In the genomic region with DNA sequence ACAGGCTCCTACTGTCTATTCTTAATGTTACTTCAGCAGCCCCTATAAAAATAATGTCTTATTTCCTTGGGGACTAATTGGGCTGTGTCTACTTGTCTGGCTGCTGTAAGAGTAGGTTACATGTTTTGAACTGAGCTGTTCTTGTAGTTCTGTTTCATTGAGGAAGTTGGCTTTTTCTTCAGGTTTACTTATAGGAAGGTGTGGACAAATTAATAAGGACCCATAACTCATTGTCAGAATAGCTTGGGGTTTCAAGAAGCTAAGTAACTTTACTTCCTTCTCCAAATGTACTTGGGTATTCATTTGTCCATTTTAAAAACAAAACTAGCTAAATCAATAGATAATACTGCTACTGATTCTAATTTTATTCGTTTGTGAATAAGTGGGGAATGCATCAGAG, we compare ENCODE assay signal across 35 cellular contexts.
DNase-seq lines count a peak whose midpoint lies in the region; ATAC-seq, FAIRE-seq and TF ChIP-seq lines count a peak whose summit lies in the region.
"Had no signal": no experiment of that assay in that cellular context is flagged by ENCODE, and none has a peak within 500 bp of the region (broad histone marks: within the 10 kb centered on the region; RNA-seq: fewer than 3 reads in every experiment).

No MANE protein-coding gene starts in this region.

- WGBS in GM12878 (ENCODE audit: insufficient coverage, insufficient replicate concordance, low lambda C conversion rate, missing lambda C conversion rate): 0% methylated on average over 1 of the region's 1 CpG
- 90% methylated on average over 1 of the region's 1 CpG for WGBS in smooth muscle cell (ENCODE audit: low lambda C conversion rate)
- WGBS in prostate gland: 76% methylated on average over 1 of the region's 1 CpG

- TF ChIP-seq RAD21 in HCT116 (IDR thresholded peaks at IDR 0.05; ENCODE audit: low read depth) (no peak), GM12878 (IDR thresholded peaks at IDR 0.05; ENCODE audit: insufficient read depth, low read depth, low read length) (no peak)

- RAD21 ChIA-PET in HCT116 (lab: Charles Lee; ENCODE audit: low non-redundant PET in 1 of 2, low total read pairs in 2 of 2, uncharacterized antibody in 2 of 2, unreplicated experiment in 2 of 2): no interaction called here
- RAD21 ChIA-PET in GM12878 (lab: Charles Lee; ENCODE audit: unreplicated experiment): interaction anchor here (1.2 kb wide), 2 partner anchors 9 to 42 kb away, joined by 3 to 5 read pairs; no protein-coding TSS in a partner anchor

- SMC1A ChIA-PET in GM12878 (lab: Charles Lee; ENCODE audit: uncharacterized antibody, unreplicated experiment): interaction anchor here (0.9 to 3.0 kb wide), 10 partner anchors 9 to 38 kb away, joined by 3 to 9 read pairs (median 4); no protein-coding TSS in a partner anchor

- H3K9ac ChIP-seq in HCT116 (ENCODE audit: low read length) (no peak overlapping the region), SK-N-MC (ENCODE audit: insufficient read length) (no peak overlapping the region), GM12878 (ENCODE audit: control insufficient read depth, insufficient read depth, low read length) (no peak overlapping the region), smooth muscle cell (ENCODE audit: low read depth) (no peak overlapping the region)
- H3K9ac ChIP-seq: BLaER1; BLaER1 treated with 17β-estradiol and CSF1 and Interleukin-3, amounts not matched to agents 10 nM and 100 nM had no signal

- H3K36me3 Mint-ChIP-seq in CD14-positive monocyte: no peaks in the 10 kb centered on the region
- H3K36me3 Mint-ChIP-seq: CD4-positive, alpha-beta memory T cell; CD4-positive, CD25-positive, alpha-beta regulatory T cell; CD8-positive, alpha-beta memory T cell; CD8-positive, alpha-beta T cell had no signal

- H3K9me2 ChIP-seq in HCT116 (ENCODE audit: insufficient read depth): no peaks in the 10 kb centered on the region

- no peak for TF ChIP-seq CTCF in HCT116 (IDR thresholded peaks at IDR 0.05 in 2 of 3, conservative IDR thresholded peaks at IDR 0.05 in 1 of 3; ENCODE audit: borderline replicate concordance in 1 of 3, insufficient read depth in 1 of 3, low read depth in 2 of 3, low read length in 2 of 3)
- no peak for TF ChIP-seq CTCF in GM12878 (IDR thresholded peaks at IDR 0.05 in 2 of 3, conservative IDR thresholded peaks at IDR 0.05 in 1 of 3; ENCODE audit: control insufficient read depth in 2 of 3, extremely low read depth in 1 of 3, insufficient read depth in 1 of 3, low read depth in 3 of 3, low read length in 3 of 3)
- TF ChIP-seq CTCF in smooth muscle cell (IDR thresholded peaks at IDR 0.05; ENCODE audit: borderline replicate concordance, insufficient read depth, poor library complexity, severe bottlenecking): no peak
- no peak for TF ChIP-seq CTCF in CD14-positive monocyte (IDR thresholded peaks at IDR 0.05)
- no peak for TF ChIP-seq CTCF in prostate gland (IDR thresholded peaks at IDR 0.05)

- no peak overlapping the region for H3K27ac Mint-ChIP-seq in CD14-positive monocyte
- H3K27ac Mint-ChIP-seq: B cell; CD4-positive, alpha-beta memory T cell; CD4-positive, alpha-beta T cell; CD4-positive, CD25-positive, alpha-beta regulatory T cell; CD8-positive, alpha-beta memory T cell; CD8-positive, alpha-beta T cell had no signal

- BruUV-seq in HCT116 (replicated peaks; lab: Mats Ljungman, UMichigan) (no TSS peak), GM12878 (replicated peaks; lab: Mats Ljungman, UMichigan) (no TSS peak)

- H3K4me1 ChIP-seq in HCT116 (ENCODE audit: control insufficient read depth in 1 of 2, insufficient read depth in 2 of 2, low read length in 2 of 2): no peaks in the 10 kb centered on the region
- no peaks in the 10 kb centered on the region for H3K4me1 ChIP-seq in GM12878 (ENCODE audit: control insufficient read depth, insufficient read depth, low read length)
- peaks cover 5% of the 10 kb centered on the region for H3K4me1 ChIP-seq in smooth muscle cell (ENCODE audit: low read depth)
- H3K4me1 ChIP-seq in prostate gland (replicated peaks): no peaks in the 10 kb centered on the region
- H3K4me1 ChIP-seq: A549; BLaER1; BLaER1 treated with 17β-estradiol and CSF1 and Interleukin-3, amounts not matched to agents 10 nM and 100 nM; Caco-2 had no signal

- in situ Hi-C loops in GM12878 (cut with MboI): no loop called here

- H2AFZ ChIP-seq in HCT116 (ENCODE audit: low read depth, low read length, poor library complexity, severe bottlenecking): peak overlapping the region; percentile 35
- H2AFZ ChIP-seq in GM12878 (ENCODE audit: control insufficient read depth, low read depth, low read length): no peak overlapping the region
- H2AFZ ChIP-seq in smooth muscle cell (ENCODE audit: low read depth): peak overlapping the region; percentile 35

- H3K9me3 Mint-ChIP-seq in CD14-positive monocyte: peaks cover 0 to 6% (median 2%) of the 10 kb centered on the region in 7 donors
- H3K9me3 Mint-ChIP-seq: CD4-positive, alpha-beta T cell had no signal

- H4K20me1 ChIP-seq in HCT116 (ENCODE audit: insufficient read depth) (no peaks in the 10 kb centered on the region), GM12878 (ENCODE audit: control insufficient read depth, insufficient read depth) (no peaks in the 10 kb centered on the region), smooth muscle cell (ENCODE audit: low read depth) (no peaks in the 10 kb centered on the region)
- H4K20me1 ChIP-seq: BLaER1; BLaER1 treated with 17β-estradiol and CSF1 and Interleukin-3, amounts not matched to agents 10 nM and 100 nM had no signal

- CTCF ChIA-PET in HCT116 (lab: Charles Lee) (no interaction called here), GM12878 (lab: Yijun Ruan, JAX) (interaction anchor here (1.3 to 1.4 kb wide), 2 partner anchors 9 to 40 kb away, joined by 5 to 7 read pairs; no protein-coding TSS in a partner anchor)

- H3K27me3 ChIP-seq in HCT116 (ENCODE audit: insufficient read depth, low read length): no peaks in the 10 kb centered on the region
- no peaks in the 10 kb centered on the region for H3K27me3 ChIP-seq in GM12878 (replicated peaks in 1 of 2; ENCODE audit: control insufficient read depth in 2 of 2, insufficient read depth in 2 of 2, low read length in 1 of 2)
- H3K27me3 ChIP-seq in smooth muscle cell (ENCODE audit: low read depth): no peaks in the 10 kb centered on the region
- H3K27me3 ChIP-seq in prostate gland (replicated peaks; ENCODE audit: insufficient read depth): no peaks in the 10 kb centered on the region
- H3K27me3 ChIP-seq: BE2C; BLaER1; BLaER1 treated with 17β-estradiol and CSF1 and Interleukin-3, amounts not matched to agents 10 nM and 100 nM had no signal

- H3K27ac ChIP-seq in HCT116 (ENCODE audit: low read depth, low read length) (no peak overlapping the region), SK-N-MC (peak overlapping the region; percentile 63; the same call in 1 of the 2 replicates), GM12878 (ENCODE audit: control insufficient read depth, insufficient read depth) (no peak overlapping the region), smooth muscle cell (ENCODE audit: low read depth) (no peak overlapping the region), prostate gland (no peak overlapping the region)
- H3K27ac ChIP-seq: 22Rv1; A549; BLaER1; BLaER1 treated with 17β-estradiol and CSF1 and Interleukin-3, amounts not matched to agents 10 nM and 100 nM; C4-2B had no signal

- no peaks in the 10 kb centered on the region for H3K4me1 Mint-ChIP-seq in CD14-positive monocyte
- H3K4me1 Mint-ChIP-seq: B cell; CD4-positive, alpha-beta memory T cell; CD4-positive, CD25-positive, alpha-beta regulatory T cell; CD8-positive, alpha-beta memory T cell had no signal

- TF ChIP-seq EP300 in GM12878 (IDR thresholded peaks at IDR 0.05; ENCODE audit: borderline replicate concordance in 1 of 2, control insufficient read depth in 1 of 2, low read depth in 2 of 2, low read length in 2 of 2): no peak

- no peak for FAIRE-seq in GM12878 (lab: Jason Lieb, UNC)
- FAIRE-seq: A204.1, A549, D721Med had no signal

- no peaks in the 10 kb centered on the region for H3K79me2 ChIP-seq in HCT116 (ENCODE audit: insufficient read depth, low read length)
- no peaks in the 10 kb centered on the region for H3K79me2 ChIP-seq in GM12878 (ENCODE audit: control insufficient read depth, insufficient read depth, low read length)
- no peaks in the 10 kb centered on the region for H3K79me2 ChIP-seq in smooth muscle cell (ENCODE audit: low read depth)

- TF ChIP-seq POLR2A in HCT116 (IDR thresholded peaks at IDR 0.05; ENCODE audit: borderline replicate concordance, extremely low read depth, insufficient read depth, insufficient read length): no peak
- TF ChIP-seq POLR2A in GM12878 (IDR thresholded peaks at IDR 0.05; ENCODE audit: low read depth, low read length): no peak
- no peak for TF ChIP-seq POLR2A in prostate gland (IDR thresholded peaks at IDR 0.05)

- H3K27me3 Mint-ChIP-seq in CD14-positive monocyte (ENCODE audit: low read depth in 3 of 3): peaks cover 0 to 1% (median 0%) of the 10 kb centered on the region in 3 donors
- H3K27me3 Mint-ChIP-seq: B cell; CD4-positive, alpha-beta memory T cell; CD4-positive, alpha-beta T cell; CD4-positive, CD25-positive, alpha-beta regulatory T cell; CD8-positive, alpha-beta memory T cell had no signal

- no peak overlapping the region for H3K4me2 ChIP-seq in HCT116 (ENCODE audit: low read length)
- no peak overlapping the region for H3K4me2 ChIP-seq in GM12878 (ENCODE audit: control insufficient read depth, insufficient read depth)
- no peak overlapping the region for H3K4me2 ChIP-seq in smooth muscle cell
- H3K4me2 ChIP-seq: A549; BLaER1; BLaER1 treated with 17β-estradiol and CSF1 and Interleukin-3, amounts not matched to agents 10 nM and 100 nM had no signal

- ATAC-seq in HCT116 (no peak), GM12878 (peak; percentile 84), GM19324 (IDR thresholded peaks at IDR 0.05; ENCODE audit: low FRiP score, unreplicated experiment) (no peak), GM21825 (IDR thresholded peaks at IDR 0.05; ENCODE audit: unreplicated experiment) (no peak)
- ATAC-seq: A549; CD8-positive, alpha-beta T cell had no signal

- intact Hi-C loops in HCT116 (cut with micrococcal nuclease): no loop called here
- intact Hi-C loops in GM12878 (cut with micrococcal nuclease; ENCODE audit: unreplicated experiment): no loop called here
- intact Hi-C loops in CD14-positive monocyte (cut with micrococcal nuclease): no loop called here
- intact Hi-C loops in prostate gland (cut with DNase I): no loop called here

- peaks cover 0 to 3% of the 10 kb centered on the region in 2 experiments; a peak in 1 of 4 replicates for H3K9me3 ChIP-seq in HCT116 (ENCODE audit: control insufficient read depth in 1 of 2, insufficient read depth in 1 of 2, low read depth in 1 of 2, low read length in 2 of 2)
- 0 out of 2 replicates have a peak, but pooled peaks cover 4% of the 10 kb centered on the region for H3K9me3 ChIP-seq in SK-N-MC (ENCODE audit: low read depth, low read length)
- H3K9me3 ChIP-seq in GM12878 (replicated peaks; ENCODE audit: control insufficient read depth, insufficient read depth, low read length): no peaks in the 10 kb centered on the region
- no peaks in the 10 kb centered on the region for H3K9me3 ChIP-seq in smooth muscle cell (replicated peaks; ENCODE audit: low read depth)
- H3K9me3 ChIP-seq in prostate gland: no peaks in the 10 kb centered on the region
- H3K9me3 ChIP-seq: A549; BE2C; BLaER1; BLaER1 treated with 17β-estradiol and CSF1 and Interleukin-3, amounts not matched to agents 10 nM and 100 nM; Caco-2 had no signal

- no peak overlapping the region for H3K4me3 Mint-ChIP-seq in CD14-positive monocyte
- H3K4me3 Mint-ChIP-seq: B cell; CD4-positive, alpha-beta memory T cell; CD4-positive, alpha-beta T cell; CD4-positive, CD25-positive, alpha-beta regulatory T cell; CD8-positive, alpha-beta memory T cell; CD8-positive, alpha-beta T cell had no signal

- POLR2A ChIA-PET in HCT116 (lab: Charles Lee): no interaction called here
- POLR2A ChIA-PET in GM12878 (lab: Charles Lee): no interaction called here

- no peaks in the 10 kb centered on the region for H3K36me3 ChIP-seq in HCT116 (ENCODE audit: control insufficient read depth in 1 of 2, insufficient read depth in 2 of 2, low read length in 2 of 2)
- H3K36me3 ChIP-seq in SK-N-MC (ENCODE audit: insufficient read depth, low read length): no peaks in the 10 kb centered on the region
- H3K36me3 ChIP-seq in GM12878 (ENCODE audit: control insufficient read depth in 2 of 2, insufficient read depth in 2 of 2, low read length in 1 of 2): no peaks in the 10 kb centered on the region
- H3K36me3 ChIP-seq in smooth muscle cell (ENCODE audit: low read depth): peaks cover 5% of the 10 kb centered on the region
- no peaks in the 10 kb centered on the region for H3K36me3 ChIP-seq in prostate gland
- H3K36me3 ChIP-seq: BE2C; BLaER1; BLaER1 treated with 17β-estradiol and CSF1 and Interleukin-3, amounts not matched to agents 10 nM and 100 nM had no signal

- DNase-seq in HCT116 (ENCODE audit: low read depth, low spot score) (no peak), SK-N-MC (ENCODE audit: low read depth, low spot score) (no peak), GM12878 (ENCODE audit: low read depth, low spot score) (no peak), smooth muscle cell (lab: John Stamatoyannopoulos, UW; ENCODE audit: unreplicated experiment) (no peak), CD14-positive monocyte (ENCODE audit: low spot score) (no peak), prostate gland (ENCODE audit: low spot score) (no peak)
- DNase-seq: 8988T; ACHN; AML-193; BE2C; C1 segment of cervical spinal cord; Caco-2; Calu3; CD4-positive, alpha-beta memory T cell; CD4-positive, alpha-beta T cell; CD4-positive, CD25-positive, alpha-beta regulatory T cell; CD8-positive, alpha-beta memory T cell; CD8-positive, alpha-beta T cell; COR-L47; DMS 273 treated with DMSO at 0.1 percent for 48 hours; DMS153; DMS53; DMS79; DMS79 treated with DMSO at 0.1 percent for 48 hours; DND-41 had no signal

- H3F3A ChIP-seq in smooth muscle cell (ENCODE audit: low read depth): peaks cover 3% of the 10 kb centered on the region

- H3K4me3 ChIP-seq in HCT116 (replicated peaks in 1 of 2; ENCODE audit: low read depth in 1 of 2, low read length in 2 of 2) (no peak overlapping the region), SK-N-MC (no peak overlapping the region), GM12878 (no peak overlapping the region), smooth muscle cell (no peak overlapping the region), prostate gland (no peak overlapping the region)
- H3K4me3 ChIP-seq: A549; BLaER1; BLaER1 treated with 17β-estradiol and CSF1 and Interleukin-3, amounts not matched to agents 10 nM and 100 nM had no signal
